ENCODE assay signal across 32 cellular contexts in genomic region chr5:96051401-96051830, GRCh38.
A peak's percentile ranks its signal among the peaks of the same experiment; 100 is the strongest.
DNase-seq lines count a peak whose midpoint lies in the region; ATAC-seq and TF ChIP-seq lines count a peak whose summit lies in the region.
"Had no signal": no experiment of that assay in that cellular context is flagged by ENCODE, and none has a peak within 500 bp of the region (broad histone marks: within the 10 kb centered on the region; RNA-seq: fewer than 3 reads in every experiment).

No MANE protein-coding gene starts in this region.

- H3K27me3 ChIP-seq in A673 (replicated peaks; ENCODE audit: insufficient read depth, low read depth, low read length, poor library complexity), result no peaks in the 10 kb centered on the region
- no peaks in the 10 kb centered on the region for H3K27me3 ChIP-seq in IMR-90 (ENCODE audit: control insufficient read depth, insufficient read depth, low read length)
- H3K27me3 ChIP-seq in ascending aorta, result no peaks in the 10 kb centered on the region
- H3K27me3 ChIP-seq in CD4-positive, alpha-beta T cell (ENCODE audit: control insufficient read depth, insufficient read depth, low read length), result no peaks in the 10 kb centered on the region
- H3K27me3 ChIP-seq in foreskin keratinocyte, result no peaks in the 10 kb centered on the region
- H3K27me3 ChIP-seq: BE2C, dorsolateral prefrontal cortex, gastrocnemius medialis, upper lobe of right lung had no signal

- TF ChIP-seq POLR2A in IMR-90 (IDR thresholded peaks at IDR 0.05; ENCODE audit: low read depth, low read length), result no peak

- in situ Hi-C loops in IMR-90 (cut with MboI; ENCODE audit: low sequenced_read_pairs), result no loop called here

- peak overlapping the region; percentile 43; the same call in 1 of the 2 replicates for H3K14ac ChIP-seq in IMR-90 (replicated peaks; ENCODE audit: low read depth, low read length)

- BruUV-seq in A673 (replicated peaks; lab: Mats Ljungman, UMichigan) (no TSS peak), IMR-90 (replicated peaks; lab: Mats Ljungman, UMichigan) (no TSS peak)

- ATAC-seq in IMR-90 (ENCODE audit: low read depth) (no peak), foreskin keratinocyte (no peak)
- ATAC-seq in CD4-positive, alpha-beta T cell (ENCODE audit: poor library complexity), result no peak
- ATAC-seq: A549; gastrocnemius medialis; natural killer cell treated with Interleukin-12 subunit alpha and Interleukin-12 subunit beta and Interleukin-15 and Interleukin-18, amount 100 ng/mL, for 72 hours; SK-N-SH treated with all-trans-retinoic acid at 6 μM for 48 hours; stimulated activated naive B cell treated with anti-CD40 and anti-IgM and Interleukin-4, amounts not matched to agents 10 μg/mL and 1 μg/mL and 100 μg/mL, for 72 hours; T-helper 17 cell; upper lobe of right lung had no signal

- peak overlapping the region; percentile 95 for H3K18ac ChIP-seq in IMR-90 (ENCODE audit: low read depth, low read length)

- no peak for TF ChIP-seq RAD21 in IMR-90 (IDR thresholded peaks at IDR 0.05; ENCODE audit: low read length)

- H3K27ac ChIP-seq in A673 (ENCODE audit: low read depth, low read length, poor library complexity, severe bottlenecking) (peak overlapping the region; percentile 65), IMR-90 (ENCODE audit: insufficient read depth, low read length) (peak overlapping the region; percentile 42; the same call in 1 of the 2 replicates), ascending aorta (peak overlapping the region; percentile 75 to 76), foreskin keratinocyte (no peak overlapping the region)
- H3K27ac ChIP-seq in CD4-positive, alpha-beta T cell (ENCODE audit: low read depth, low read length), result no peak overlapping the region
- H3K27ac ChIP-seq: A549, dorsolateral prefrontal cortex, gastrocnemius medialis, upper lobe of right lung had no signal

- H2AK9ac ChIP-seq in IMR-90 (replicated peaks; ENCODE audit: low read depth, low read length, poor library complexity), result no peak overlapping the region

- POLR2A ChIA-PET in A673 (lab: Charles Lee; ENCODE audit: low non-redundant PET) (no interaction called here), IMR-90 (lab: Charles Lee; ENCODE audit: unreplicated experiment) (no interaction called here)
- POLR2A ChIA-PET in CD4-positive, alpha-beta T cell (lab: Charles Lee), result interaction anchor here (0.7 kb wide), 1 partner anchor 20 kb away, joined by 3 read pairs; no protein-coding TSS in a partner anchor

- no peak overlapping the region for H3K56ac ChIP-seq in IMR-90 (ENCODE audit: extremely low read depth, insufficient read depth, low read length)

- H2AFZ ChIP-seq in IMR-90 (replicated peaks; ENCODE audit: low read length, poor library complexity), result peak overlapping the region; percentile 66

- H3K36me3 Mint-ChIP-seq in CD4-positive, alpha-beta T cell (ENCODE audit: low read depth), result no peaks in the 10 kb centered on the region
- H3K36me3 Mint-ChIP-seq: activated CD4-positive, alpha-beta memory T cell treated with anti-CD3 and anti-CD28 coated beads for 36 hours; brain; CD8-positive, alpha-beta memory T cell; natural killer cell treated with Interleukin-12 subunit alpha and Interleukin-12 subunit beta and Interleukin-15 and Interleukin-18, amount 100 ng/mL, for 72 hours; stimulated activated naive B cell treated with anti-CD40 and anti-IgM and Interleukin-4, amounts not matched to agents 10 μg/mL and 1 μg/mL and 100 μg/mL, for 72 hours had no signal

- H4K20me1 ChIP-seq in IMR-90 (ENCODE audit: insufficient read depth, low read length), result no peaks in the 10 kb centered on the region

- DNase-seq in A673 (ENCODE audit: low spot score), result peak; percentile 91
- DNase-seq in IMR-90, result no peak
- no peak for DNase-seq in ascending aorta (ENCODE audit: low spot score in 2 of 2)
- peak; percentile 65 for DNase-seq in renal cortical epithelial cell (ENCODE audit: low read depth)
- DNase-seq in CD4-positive, alpha-beta T cell, result no peak
- no peak for DNase-seq in activated gamma-delta T cell treated with Interleukin-2 at 50 U/mL for 16 hours
- no peak for DNase-seq in NCI-H345 treated with DMSO at 0.1 percent for 48 hours (lab: John Stamatoyannopoulos, UW; ENCODE audit: unreplicated experiment)
- no peak for DNase-seq in foreskin keratinocyte
- DNase-seq: activated CD4-positive, alpha-beta memory T cell treated with anti-CD3 and anti-CD28 coated beads for 36 hours; activated CD4-positive, CD25-positive, alpha-beta regulatory T cell treated with anti-CD3 and anti-CD28 coated beads, Interleukin-2, amount 50 U/mL, for 72 hours; activated CD8-positive, alpha-beta memory T cell treated with anti-CD3 and anti-CD28 coated beads, Interleukin-2, amount 50 U/mL, for 4 hours; activated naive CD4-positive, alpha-beta T cell treated with anti-CD3 and anti-CD28 coated beads for 36 hours; BE2C; CD8-positive, alpha-beta memory T cell; cerebellar nuclear complex; DMS 273 treated with DMSO at 0.1 percent for 48 hours; dorsolateral prefrontal cortex; gastrocnemius medialis; H9; hippocampal formation; Karpas-422; occipital lobe; small intestine; stimulated activated naive B cell treated with anti-CD40 and anti-IgM and Interleukin-4, amounts not matched to agents 10 μg/mL and 1 μg/mL and 100 μg/mL, for 72 hours; substantia nigra; T-helper 17 cell; upper lobe of right lung had no signal

- H3K79me1 ChIP-seq in IMR-90 (ENCODE audit: low read depth in 1 of 2, low read length in 2 of 2), result peaks cover 0 to 11% of the 10 kb centered on the region in 2 experiments; a peak in 1 of 4 replicates

- CTCF ChIA-PET in A673 (lab: Charles Lee), result no interaction called here
- CTCF ChIA-PET in IMR-90 (lab: Yijun Ruan, JAX), result no interaction called here
- CTCF ChIA-PET in CD4-positive, alpha-beta T cell (lab: Charles Lee), result no interaction called here

- H3K9me3 ChIP-seq in A673 (ENCODE audit: low read depth, low read length, poor library complexity, severe bottlenecking) (peaks cover 5% of the 10 kb centered on the region), IMR-90 (ENCODE audit: control insufficient read depth, insufficient read depth, low read length) (no peaks in the 10 kb centered on the region), ascending aorta (no peaks in the 10 kb centered on the region)
- no peaks in the 10 kb centered on the region for H3K9me3 ChIP-seq in CD4-positive, alpha-beta T cell (ENCODE audit: control insufficient read depth, low read length)
- H3K9me3 ChIP-seq: A549, BE2C, gastrocnemius medialis, upper lobe of right lung had no signal

- WGBS in IMR-90 (ENCODE audit: extremely low coverage in 2 of 2, insufficient read length in 1 of 2), 2 experiments, result no CpG with 5 or more reads among the region's 4 CpGs

- H2BK120ac ChIP-seq in IMR-90 (ENCODE audit: low read depth, low read length), result peak overlapping the region; percentile 70

- H3K4me2 ChIP-seq in IMR-90 (ENCODE audit: low read depth, low read length), result peak overlapping the region; percentile 46
- H3K4me2 ChIP-seq: A549 had no signal

- H4K8ac ChIP-seq in IMR-90 (ENCODE audit: low read depth in 2 of 2, low read length in 2 of 2), result peak overlapping the region; percentile 69 to 72; a peak in 3 of 4 replicates

- no peak overlapping the region for H3K4me3 ChIP-seq in A673 (ENCODE audit: low read depth, low read length, poor library complexity, severe bottlenecking)
- no peak overlapping the region for H3K4me3 ChIP-seq in IMR-90 (ENCODE audit: insufficient read depth, low read depth, low read length)
- H3K4me3 ChIP-seq in ascending aorta, result no peak overlapping the region
- H3K4me3 ChIP-seq: A549, dorsolateral prefrontal cortex, gastrocnemius medialis, lung, upper lobe of right lung had no signal

- no peaks in the 10 kb centered on the region for H3K9me3 Mint-ChIP-seq in CD4-positive, alpha-beta T cell
- H3K9me3 Mint-ChIP-seq: activated CD4-positive, alpha-beta memory T cell treated with anti-CD3 and anti-CD28 coated beads for 36 hours; activated naive CD4-positive, alpha-beta T cell treated with anti-CD3 and anti-CD28 coated beads for 36 hours; CD8-positive, alpha-beta memory T cell; H9; natural killer cell treated with Interleukin-12 subunit alpha and Interleukin-12 subunit beta and Interleukin-15 and Interleukin-18, amount 100 ng/mL, for 72 hours had no signal

- peak overlapping the region; percentile 23; the same call in 1 of the 2 replicates for H3K9ac ChIP-seq in IMR-90 (ENCODE audit: low read depth, low read length)

- no peaks in the 10 kb centered on the region for H3K36me3 ChIP-seq in A673 (ENCODE audit: insufficient read depth, low read length, poor library complexity, severe bottlenecking)
- no peaks in the 10 kb centered on the region for H3K36me3 ChIP-seq in IMR-90 (ENCODE audit: control insufficient read depth, insufficient read depth, low read length)
- H3K36me3 ChIP-seq in ascending aorta, result no peaks in the 10 kb centered on the region
- H3K36me3 ChIP-seq: BE2C, gastrocnemius medialis, upper lobe of right lung had no signal

- peaks cover 12% of the 10 kb centered on the region for H3K9me1 ChIP-seq in IMR-90 (ENCODE audit: insufficient read depth, low read length)

- intact Hi-C loops in A673 (cut with micrococcal nuclease; ENCODE audit: unreplicated experiment), result no loop called here
- intact Hi-C loops in IMR-90 (cut with micrococcal nuclease), result no loop called here
- intact Hi-C loops in ascending aorta (cut with DNase I), result loop anchor here (5.0 kb wide), 1 partner anchor 69 kb away; no protein-coding TSS in a partner anchor
- intact Hi-C loops in CD4-positive, alpha-beta T cell (cut with DNase I, micrococcal nuclease), result no loop called here

- peak overlapping the region; percentile 47 for H2BK5ac ChIP-seq in IMR-90 (ENCODE audit: low read depth, low read length, poor library complexity, severe bottlenecking)

- H3K4me1 ChIP-seq in A673 (ENCODE audit: insufficient read depth, low read length, poor library complexity, severe bottlenecking) (peaks cover 36% of the 10 kb centered on the region), IMR-90 (ENCODE audit: control insufficient read depth, insufficient read depth, low read length) (peaks cover 11% of the 10 kb centered on the region), ascending aorta (peaks cover 0 to 38% of the 10 kb centered on the region in 2 donors), foreskin keratinocyte (peaks cover 20% of the 10 kb centered on the region)
- H3K4me1 ChIP-seq: BE2C, gastrocnemius medialis had no signal

- H3K4me3 Mint-ChIP-seq in CD4-positive, alpha-beta T cell, result no peak overlapping the region
- H3K4me3 Mint-ChIP-seq: activated CD4-positive, alpha-beta memory T cell treated with anti-CD3 and anti-CD28 coated beads for 36 hours; activated naive CD4-positive, alpha-beta T cell treated with anti-CD3 and anti-CD28 coated beads for 36 hours; brain; CD8-positive, alpha-beta memory T cell; H9; natural killer cell treated with Interleukin-12 subunit alpha and Interleukin-12 subunit beta and Interleukin-15 and Interleukin-18, amount 100 ng/mL, for 72 hours; stimulated activated naive B cell treated with anti-CD40 and anti-IgM and Interleukin-4, amounts not matched to agents 10 μg/mL and 1 μg/mL and 100 μg/mL, for 72 hours; T-helper 17 cell had no signal

- H4K91ac ChIP-seq in IMR-90 (ENCODE audit: insufficient read depth, low read depth, low read length), result peak overlapping the region; percentile 52

- dilution Hi-C loops in IMR-90 (cut with HindIII; ENCODE audit: low sequenced_read_pairs, unreplicated experiment), result no loop called here

- H3K4ac ChIP-seq in IMR-90 (ENCODE audit: low read depth, low read length), result peak overlapping the region; percentile 62

- peak overlapping the region; percentile 42; the same call in 1 of the 3 replicates for H2BK15ac ChIP-seq in IMR-90 (ENCODE audit: low read depth, low read length)

- H3K4me1 Mint-ChIP-seq in CD4-positive, alpha-beta T cell (ENCODE audit: low read depth), result no peaks in the 10 kb centered on the region
- H3K4me1 Mint-ChIP-seq: brain; CD8-positive, alpha-beta memory T cell; T-helper 17 cell had no signal

- H2AK5ac ChIP-seq in IMR-90 (ENCODE audit: low read depth, low read length), result peak overlapping the region; percentile 34; the same call in 1 of the 2 replicates

- peak overlapping the region; percentile 53; the same call in 1 of the 2 replicates for H3K23ac ChIP-seq in IMR-90 (ENCODE audit: low read depth, low read length)

- no peak for TF ChIP-seq CTCF in A673 (conservative IDR thresholded peaks at IDR 0.05; ENCODE audit: low read depth, low read length)
- TF ChIP-seq CTCF in IMR-90 (conservative IDR thresholded peaks at IDR 0.05; ENCODE audit: low read depth, low read length), result no peak
- no peak for TF ChIP-seq CTCF in ascending aorta (IDR thresholded peaks at IDR 0.05)
- no peak for TF ChIP-seq CTCF in CD4-positive, alpha-beta T cell (IDR thresholded peaks at IDR 0.05)
- TF ChIP-seq CTCF in foreskin keratinocyte (conservative IDR thresholded peaks at IDR 0.05), result no peak

- H2BK20ac ChIP-seq in IMR-90 (ENCODE audit: low read depth, low read length), result peak overlapping the region; percentile 27; the same call in 1 of the 2 replicates

- peak overlapping the region; percentile 93; the same call in 1 of the 2 replicates for H4K5ac ChIP-seq in IMR-90 (ENCODE audit: low read depth, low read length)

- no peaks in the 10 kb centered on the region for H3K27me3 Mint-ChIP-seq in CD4-positive, alpha-beta T cell
- H3K27me3 Mint-ChIP-seq: brain had no signal

- no peak overlapping the region for H3K27ac Mint-ChIP-seq in CD4-positive, alpha-beta T cell
- H3K27ac Mint-ChIP-seq: activated CD4-positive, alpha-beta memory T cell treated with anti-CD3 and anti-CD28 coated beads for 36 hours; activated naive CD4-positive, alpha-beta T cell treated with anti-CD3 and anti-CD28 coated beads for 36 hours; brain; CD8-positive, alpha-beta memory T cell; H9; natural killer cell treated with Interleukin-12 subunit alpha and Interleukin-12 subunit beta and Interleukin-15 and Interleukin-18, amount 100 ng/mL, for 72 hours; stimulated activated naive B cell treated with anti-CD40 and anti-IgM and Interleukin-4, amounts not matched to agents 10 μg/mL and 1 μg/mL and 100 μg/mL, for 72 hours; T-helper 17 cell had no signal

Comparison
In these comparisons a context has a peak if more than half of its experiments do, and no peak if none do; other contexts are left out.
1. DNase-seq: peak in A673 (single experiment) and renal cortical epithelial cell (single experiment); none in IMR-90 (single experiment), ascending aorta (0 of 2), CD4-positive, alpha-beta T cell (0 of 10), activated gamma-delta T cell treated with Interleukin-2 at 50 U/mL for 16 hours (single experiment), NCI-H345 treated with DMSO at 0.1 percent for 48 hours (single experiment) and foreskin keratinocyte (0 of 2).
2. H3K27ac ChIP-seq: peak in A673 (single experiment), IMR-90 (single experiment) and ascending aorta (2 of 2); none in CD4-positive, alpha-beta T cell (single experiment) and foreskin keratinocyte (single experiment).